8 cellular contexts compared by ENCODE assay signal in genomic region chr1:2381741-2382620, GRCh38. TPM values are rescaled to one million over a fixed set of nuclear protein-coding genes. Genes with fewer than 3 reads are reported as not detected.
A peak's percentile ranks its signal among the peaks of the same experiment; 100 is the strongest.
DNase-seq lines count a peak whose midpoint lies in the region; ATAC-seq, FAIRE-seq and TF ChIP-seq lines count a peak whose summit lies in the region.

No MANE protein-coding gene starts in this region.

- H3K9me3 Mint-ChIP-seq in activated naive CD4-positive, alpha-beta T cell treated with anti-CD3 and anti-CD28 coated beads for 36 hours: no peaks in the 10 kb centered on the region
- H3K9me3 Mint-ChIP-seq in progenitor cell of endocrine pancreas (ENCODE audit: low read depth): no peaks in the 10 kb centered on the region

- no peak for FAIRE-seq in urothelium cell line (lab: Jason Lieb, UNC)

- H3K4me3 Mint-ChIP-seq in activated naive CD4-positive, alpha-beta T cell treated with anti-CD3 and anti-CD28 coated beads for 36 hours: no peak overlapping the region
- H3K4me3 Mint-ChIP-seq in progenitor cell of endocrine pancreas (ENCODE audit: low read depth): no peak overlapping the region

- H3K27me3 Mint-ChIP-seq in activated naive CD4-positive, alpha-beta T cell treated with anti-CD3 and anti-CD28 coated beads for 36 hours (ENCODE audit: low read depth): no peaks in the 10 kb centered on the region
- H3K27me3 Mint-ChIP-seq in progenitor cell of endocrine pancreas: no peaks in the 10 kb centered on the region

- DNase-seq in DMS114 treated with DMSO at 0.1 percent for 48 hours (lab: John Stamatoyannopoulos, UW; ENCODE audit: unreplicated experiment): peak; percentile 29
- peak; percentile 48 for DNase-seq in SKM-1 (lab: John Stamatoyannopoulos, UW; ENCODE audit: unreplicated experiment)
- peak; percentile 86 for DNase-seq in activated naive CD4-positive, alpha-beta T cell treated with anti-CD3 and anti-CD28 coated beads for 36 hours
- DNase-seq in head of caudate nucleus: peak; percentile 62 to 91 (median 81)
- peak; percentile 65 for DNase-seq in progenitor cell of endocrine pancreas (ENCODE audit: low spot score, unreplicated experiment)
- DNase-seq in urothelium cell line (ENCODE audit: low spot score): peak; percentile 82

- TF ChIP-seq CTCF in progenitor cell of endocrine pancreas (IDR thresholded peaks at IDR 0.05; ENCODE audit: unreplicated experiment): peak; percentile 83

- no peaks in the 10 kb centered on the region for H3K4me1 Mint-ChIP-seq in activated naive CD4-positive, alpha-beta T cell treated with anti-CD3 and anti-CD28 coated beads for 36 hours (ENCODE audit: low read depth)
- no peaks in the 10 kb centered on the region for H3K4me1 Mint-ChIP-seq in progenitor cell of endocrine pancreas (ENCODE audit: low read depth)

- CTCF ChIA-PET in activated naive CD4-positive, alpha-beta T cell treated with anti-CD3 and anti-CD28 coated beads for 36 hours (lab: Charles Lee): interaction anchor here (0.9 to 7.1 kb wide), 16 partner anchors 9 to 207 kb away, joined by 3 to 129 read pairs (median 6); partner anchors contain the start of genes FAAP20, MORN1 and RER1

- intact Hi-C loops in activated naive CD4-positive, alpha-beta T cell treated with anti-CD3 and anti-CD28 coated beads for 36 hours (cut with micrococcal nuclease): loop anchor here (1.0 to 5.0 kb wide), 3 partner anchors 70 to 187 kb away; no protein-coding TSS in a partner anchor
- intact Hi-C loops in head of caudate nucleus (cut with DNase I): loop anchor here (2.0 kb wide), 1 partner anchor 187 kb away; the partner anchor contains the start of gene FAAP20

- peaks cover 5% of the 10 kb centered on the region for H3K36me3 Mint-ChIP-seq in activated naive CD4-positive, alpha-beta T cell treated with anti-CD3 and anti-CD28 coated beads for 36 hours (ENCODE audit: low read depth)
- H3K36me3 Mint-ChIP-seq in progenitor cell of endocrine pancreas (ENCODE audit: insufficient read depth): no peaks in the 10 kb centered on the region

- H3K27ac Mint-ChIP-seq in activated naive CD4-positive, alpha-beta T cell treated with anti-CD3 and anti-CD28 coated beads for 36 hours: no peak overlapping the region
- no peak overlapping the region for H3K27ac Mint-ChIP-seq in progenitor cell of endocrine pancreas

- peak; percentile 69 for ATAC-seq in HG02798 (IDR thresholded peaks at IDR 0.05; ENCODE audit: poor library complexity, unreplicated experiment)
- no peak for ATAC-seq in HG02571 (IDR thresholded peaks at IDR 0.05; ENCODE audit: unreplicated experiment)

RNA-seq across cellular contexts. Expression of gene MORN1, which starts 9.4 kb away (rescaled TPM):
- 1 to 10 TPM; 3.2 to 4.9 TPM for total RNA-seq in activated naive CD4-positive, alpha-beta T cell treated with anti-CD3 and anti-CD28 coated beads for 36 hours
- 34.0 and 35.3 TPM in 2 replicates for total RNA-seq in progenitor cell of endocrine pancreas

RNA-seq across cellular contexts. Expression of gene RER1, which starts 9.7 kb away (rescaled TPM):
- total RNA-seq in activated naive CD4-positive, alpha-beta T cell treated with anti-CD3 and anti-CD28 coated beads for 36 hours: 100 to 1,000 TPM; 115 to 124 TPM
- 93.6 and 99.3 TPM in 2 replicates for total RNA-seq in progenitor cell of endocrine pancreas

RNA-seq across cellular contexts. Expression of gene PEX10, which starts 30.4 kb away (rescaled TPM):
- total RNA-seq in activated naive CD4-positive, alpha-beta T cell treated with anti-CD3 and anti-CD28 coated beads for 36 hours: 1 to 10 TPM; 8.6 to 9.1 TPM
- 27.5 and 27.6 TPM in 2 replicates for total RNA-seq in progenitor cell of endocrine pancreas

Comparison
In these comparisons a context has a peak if more than half of its experiments do, and no peak if none do; other contexts are left out.
1. DNase-seq: peak in every context shown above with its lines; median percentile 86 in activated naive CD4-positive, alpha-beta T cell treated with anti-CD3 and anti-CD28 coated beads for 36 hours; 82 in urothelium cell line; 81 in head of caudate nucleus; 65 in progenitor cell of endocrine pancreas; 48 in SKM-1; 29 in DMS114 treated with DMSO at 0.1 percent for 48 hours.